Comparison of ENCODE assay signal across 30 cellular contexts in genomic region chr7:105178928-105179541, GRCh38.
"Had no signal": no experiment of that assay in that cellular context is flagged by ENCODE, and none has a peak within 500 bp of the region (broad histone marks: within the 10 kb centered on the region; RNA-seq: fewer than 3 reads in every experiment).

No MANE protein-coding gene starts in this region.

- ATAC-seq: left colon; lower lobe of right lung; naive thymus-derived CD8-positive, alpha-beta T cell; psoas muscle; right cardiac atrium; upper lobe of right lung had no signal

- H3K9me3 ChIP-seq: colonic mucosa, psoas muscle had no signal

- FAIRE-seq: bronchial epithelial cell, endometrium, kidney, TTC549 had no signal

- H3K4me3 ChIP-seq: colonic mucosa, lower lobe of right lung, psoas muscle, spleen, suprapubic skin, tibial artery, upper lobe of right lung had no signal

- H3K4me1 ChIP-seq: colonic mucosa, lower lobe of right lung, upper lobe of right lung had no signal

- H3K27me3 ChIP-seq: colonic mucosa, spleen, suprapubic skin, tibial artery, upper lobe of right lung had no signal

- DNase-seq: activated CD4-positive, alpha-beta memory T cell treated with anti-CD3 and anti-CD28 coated beads for 36 hours; activated CD4-positive, alpha-beta T cell treated with anti-CD3 and anti-CD28 coated beads, Interleukin-2, amount 10 ng/mL, durations not matched to agents 24 days and 14 days; activated CD8-positive, alpha-beta memory T cell treated with anti-CD3 and anti-CD28 coated beads, Interleukin-2, amount 50 U/mL, for 4 hours; activated effector memory CD4-positive, alpha-beta T cell treated with anti-CD3 and anti-CD28 coated beads, Interleukin-2, amount 50 U/mL, for 16 hours; activated naive CD4-positive, alpha-beta T cell treated with anti-CD3 and anti-CD28 coated beads, Interleukin-2, amount 10 ng/mL, durations not matched to agents 7 days and 5 days; activated naive CD8-positive, alpha-beta T cell treated with anti-CD3 and anti-CD28 coated beads, Interleukin-2, amount 10 ng/mL, durations not matched to agents 7 days and 5 days; activated T-cell treated with anti-CD3 and anti-CD28 coated beads, Interleukin-2, amount 50 U/mL, for 1 hour; colonic mucosa; effector CD8-positive, alpha-beta T cell; erythroblast; head of caudate nucleus; kidney; left colon; lower lobe of right lung; mesenchymal stem cell; naive thymus-derived CD8-positive, alpha-beta T cell; occipital lobe; psoas muscle; right cardiac atrium; spleen; stimulated activated naive CD4-positive, alpha-beta T cell; T-helper 9 cell; tibial artery; upper lobe of right lung had no signal

- H3K27ac ChIP-seq: colonic mucosa, lower lobe of right lung, parathyroid adenoma, psoas muscle, spleen, suprapubic skin, tibial artery, upper lobe of right lung, WERI-Rb-1 had no signal

- H3K36me3 ChIP-seq: colonic mucosa, lower lobe of right lung, spleen, suprapubic skin, tibial artery, upper lobe of right lung, WERI-Rb-1 had no signal
